ENCODE assay signal across 16 cellular contexts in the genomic region with DNA sequence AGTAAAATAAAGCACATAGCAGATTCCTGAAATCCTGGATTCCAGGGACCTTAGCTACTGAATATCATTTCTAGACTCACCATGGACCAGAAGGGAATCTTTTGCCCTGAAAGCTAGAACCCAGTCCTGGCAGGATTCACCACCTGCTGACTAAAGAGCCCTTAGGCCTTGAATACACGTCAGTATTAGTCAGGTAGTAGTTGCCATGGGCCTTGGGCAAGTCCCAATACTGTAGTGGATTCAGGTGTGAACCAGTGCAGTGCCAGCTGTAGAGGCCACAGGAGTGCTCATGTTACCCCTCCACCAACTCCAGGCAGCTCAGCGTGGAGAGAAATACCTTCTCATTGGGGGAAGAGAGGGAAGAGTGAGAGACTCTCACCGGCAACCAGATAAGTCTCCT.
DNase-seq lines count a peak whose midpoint lies in the region; ATAC-seq and TF ChIP-seq lines count a peak whose summit lies in the region.
"Had no signal": no experiment of that assay in that cellular context is flagged by ENCODE, and none has a peak within 500 bp of the region (broad histone marks: within the 10 kb centered on the region; RNA-seq: fewer than 3 reads in every experiment).

No MANE protein-coding gene starts in this region.

- H3K27ac ChIP-seq in breast epithelium, result no peak overlapping the region
- H3K27ac ChIP-seq in OCI-LY7 (ENCODE audit: low read depth, low read length, poor library complexity, severe bottlenecking), result no peak overlapping the region
- H3K27ac ChIP-seq: 22Rv1 had no signal

- H3K27me3 Mint-ChIP-seq in MCF 10A (ENCODE audit: insufficient read depth, unreplicated experiment), result peaks cover 31% of the 10 kb centered on the region

- no peak overlapping the region for H3K4me3 ChIP-seq in breast epithelium
- no peak overlapping the region for H3K4me3 ChIP-seq in epithelial cell of esophagus (ENCODE audit: low read length)
- H3K4me3 ChIP-seq in OCI-LY7 (ENCODE audit: low read depth, low read length, poor library complexity, severe bottlenecking), result no peak overlapping the region

- H4K20me1 ChIP-seq in OCI-LY7 (ENCODE audit: insufficient read depth, low read length), result no peaks in the 10 kb centered on the region

- no peaks in the 10 kb centered on the region for H3K36me3 Mint-ChIP-seq in MCF 10A (ENCODE audit: insufficient read depth, unreplicated experiment)
- H3K36me3 Mint-ChIP-seq: CD14-positive monocyte, IgD-negative memory B cell had no signal

- intact Hi-C loops in MCF 10A (cut with micrococcal nuclease) (no loop called here), breast epithelium (cut with DNase I; ENCODE audit: low total_unique reads) (no loop called here), OCI-LY7 (cut with micrococcal nuclease; ENCODE audit: unreplicated experiment) (no loop called here)

- POLR2A ChIA-PET in MCF 10A (lab: Yijun Ruan, JAX) (interaction anchor here (0.6 to 1.7 kb wide), 3 partner anchors 17 to 229 kb away, joined by 3 to 6 read pairs (median 3); a partner anchor contains a TSS), OCI-LY7 (lab: Charles Lee) (interaction anchor here (0.6 kb wide), 1 partner anchor 68 kb away, joined by 5 read pairs; no protein-coding TSS in a partner anchor)

- no peak overlapping the region for H2AFZ ChIP-seq in OCI-LY7 (ENCODE audit: low read length)

- H3K4me1 ChIP-seq in breast epithelium (no peaks in the 10 kb centered on the region), OCI-LY7 (ENCODE audit: insufficient read depth, low read length, poor library complexity, severe bottlenecking) (no peaks in the 10 kb centered on the region)
- H3K4me1 ChIP-seq: Caco-2 had no signal

- no peak for TF ChIP-seq POLR2A in breast epithelium (IDR thresholded peaks at IDR 0.05)

- H3K9me2 ChIP-seq in OCI-LY7 (ENCODE audit: insufficient read depth, low read length), result no peaks in the 10 kb centered on the region

- no peaks in the 10 kb centered on the region for H3K79me2 ChIP-seq in OCI-LY7 (ENCODE audit: insufficient read depth, low read depth, low read length)

- DNase-seq in MCF 10A (ENCODE audit: unreplicated experiment) (peak; percentile 57), breast epithelium (ENCODE audit: low spot score in 2 of 2) (no peak), epithelial cell of esophagus (ENCODE audit: low read depth) (peak; percentile 89), kidney tubule cell (ENCODE audit: low spot score) (peak; percentile 9), OCI-LY7 (ENCODE audit: low spot score) (no peak), MV-4-11 (lab: John Stamatoyannopoulos, UW) (no peak)
- no peak for DNase-seq in activated CD4-positive, alpha-beta T cell treated with anti-CD3 and anti-CD28 coated beads for 4 hours
- DNase-seq: Caco-2; CD8-positive, alpha-beta T cell; GF-D8; HCEC 1CT; HFFc6 had no signal

- no peak overlapping the region for H3K4me3 Mint-ChIP-seq in MCF 10A (ENCODE audit: unreplicated experiment)
- H3K4me3 Mint-ChIP-seq: CD14-positive monocyte; CD8-positive, alpha-beta T cell; HFFc6; IgD-negative memory B cell had no signal

- BruUV-seq in MCF 10A (replicated peaks; lab: Mats Ljungman, UMichigan), result no TSS peak
- no TSS peak for BruUV-seq in OCI-LY7 (replicated peaks; lab: Mats Ljungman, UMichigan)

- CTCF ChIA-PET in MCF 10A (lab: Yijun Ruan, JAX), result no interaction called here
- CTCF ChIA-PET in OCI-LY7 (lab: Charles Lee; ENCODE audit: unreplicated experiment), result no interaction called here

- ATAC-seq in HG02973 (IDR thresholded peaks at IDR 0.05; ENCODE audit: unreplicated experiment), result no peak
- ATAC-seq: CD8-positive, alpha-beta T cell had no signal

- peaks cover 28% of the 10 kb centered on the region for H3K4me1 Mint-ChIP-seq in MCF 10A (ENCODE audit: insufficient read depth, unreplicated experiment)
- H3K4me1 Mint-ChIP-seq: CD14-positive monocyte, IgD-negative memory B cell had no signal

- H3K4me2 ChIP-seq in OCI-LY7 (ENCODE audit: low read length), result no peak overlapping the region

- H3K9me3 Mint-ChIP-seq in MCF 10A (ENCODE audit: unreplicated experiment), result no peaks in the 10 kb centered on the region
- H3K9me3 Mint-ChIP-seq: CD8-positive, alpha-beta T cell; HFFc6 had no signal

- no peak for TF ChIP-seq CTCF in MCF 10A (IDR thresholded peaks at IDR 0.05; ENCODE audit: unreplicated experiment)
- TF ChIP-seq CTCF in breast epithelium (IDR thresholded peaks at IDR 0.05), result no peak
- TF ChIP-seq CTCF in epithelial cell of esophagus (IDR thresholded peaks at IDR 0.05; ENCODE audit: insufficient read depth, low read depth, low read length, missing control alignments), result no peak
- TF ChIP-seq CTCF in OCI-LY7 (conservative IDR thresholded peaks at IDR 0.05; ENCODE audit: low read length), result no peak

- H3K27me3 ChIP-seq in breast epithelium, result peaks cover 0 to 37% of the 10 kb centered on the region in 2 donors

- no peaks in the 10 kb centered on the region for H3K36me3 ChIP-seq in breast epithelium
- H3K36me3 ChIP-seq in OCI-LY7 (ENCODE audit: insufficient read depth, low read length), result no peaks in the 10 kb centered on the region

- peak overlapping the region; percentile 49 for H3K27ac Mint-ChIP-seq in MCF 10A (ENCODE audit: low read depth, unreplicated experiment)
- H3K27ac Mint-ChIP-seq: CD14-positive monocyte; CD8-positive, alpha-beta T cell; HFFc6; IgD-negative memory B cell had no signal

- peaks cover 0 to 6% of the 10 kb centered on the region in 2 donors for H3K9me3 ChIP-seq in breast epithelium
- H3K9me3 ChIP-seq in OCI-LY7 (ENCODE audit: low read length), result no peaks in the 10 kb centered on the region
- H3K9me3 ChIP-seq: Caco-2 had no signal

Comparison
In these comparisons a context has a peak if more than half of its experiments do, and no peak if none do; other contexts are left out.
1. DNase-seq: peak in MCF 10A (single experiment), epithelial cell of esophagus (single experiment) and kidney tubule cell (single experiment); none in breast epithelium (0 of 2), activated CD4-positive, alpha-beta T cell treated with anti-CD3 and anti-CD28 coated beads for 4 hours (0 of 2), OCI-LY7 (single experiment) and MV-4-11 (single experiment).